Comparison of ENCODE assay signal across 16 cellular contexts in the genomic region with DNA sequence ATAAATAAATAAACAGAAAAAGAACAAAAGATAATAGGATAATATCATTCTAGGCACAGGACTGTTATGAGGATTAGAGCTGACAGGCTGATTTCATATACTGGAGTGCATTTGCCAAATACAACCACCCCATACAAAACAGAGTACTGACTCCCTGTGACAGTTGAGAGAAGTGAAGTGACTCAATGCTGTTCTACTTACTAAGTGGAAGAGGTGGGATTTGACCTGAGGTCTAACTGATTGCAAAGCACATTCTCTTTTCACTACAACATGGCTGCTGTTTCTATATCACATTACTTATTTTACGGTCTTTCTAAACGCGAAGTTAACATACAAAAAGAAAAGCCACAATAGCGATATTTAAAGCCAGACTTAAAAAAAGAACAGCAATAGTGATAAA. TPM values are rescaled to one million over a fixed set of nuclear protein-coding genes. Genes with fewer than 3 reads are reported as not detected.
DNase-seq lines count a peak whose midpoint lies in the region; ATAC-seq, FAIRE-seq and TF ChIP-seq lines count a peak whose summit lies in the region.
"Had no signal": no experiment of that assay in that cellular context is flagged by ENCODE, and none has a peak within 500 bp of the region (broad histone marks: within the 10 kb centered on the region; RNA-seq: fewer than 3 reads in every experiment).

No MANE protein-coding gene starts in this region.

- H3K9ac ChIP-seq in endodermal cell (ENCODE audit: extremely low read depth, low read length, poor library complexity, severe bottlenecking) = no peak overlapping the region
- H3K9ac ChIP-seq: BLaER1 had no signal

- DNase-seq in HFFc6 = no peak
- DNase-seq in RWPE2 (ENCODE audit: low spot score) = no peak
- no peak for DNase-seq in endodermal cell
- DNase-seq in C1 segment of cervical spinal cord (lab: John Stamatoyannopoulos, UW) = no peak
- DNase-seq in upper lobe of right lung = no peak
- DNase-seq in middle frontal gyrus (ENCODE audit: extremely low spot score, low spot score) = no peak
- DNase-seq: DMS153, EL, MG63, NCI-H1930, NCI-H510A, SIG-M5 had no signal

- WGBS in endodermal cell (ENCODE audit: insufficient coverage in 1 of 2, insufficient read length in 1 of 2), 2 experiments = 95 to 100% methylated on average over 2 to 4 of the region's 4 CpGs

- H3K4me3 ChIP-seq in RWPE2 (ENCODE audit: severe bottlenecking) (no peak overlapping the region), endodermal cell (ENCODE audit: low read length) (no peak overlapping the region), upper lobe of right lung (no peak overlapping the region)
- H3K4me3 ChIP-seq: BLaER1, HAP-1, MG63 had no signal

- H3K4me1 Mint-ChIP-seq in HFFc6 (ENCODE audit: low read depth) = peaks cover 23% of the 10 kb centered on the region
- peaks cover 7% of the 10 kb centered on the region for H3K4me1 Mint-ChIP-seq in endodermal cell

- intact Hi-C loops in upper lobe of right lung (cut with DNase I) = no loop called here

- H3K9me3 Mint-ChIP-seq in HFFc6 (no peaks in the 10 kb centered on the region), endodermal cell (no peaks in the 10 kb centered on the region)

- H3K36me3 ChIP-seq in RWPE2 (ENCODE audit: low read depth) = peaks cover 97% of the 10 kb centered on the region
- peaks cover 77% of the 10 kb centered on the region for H3K36me3 ChIP-seq in endodermal cell (ENCODE audit: control insufficient read depth, insufficient read depth, low read length)
- peaks cover 79% of the 10 kb centered on the region for H3K36me3 ChIP-seq in upper lobe of right lung

- H3K27me3 Mint-ChIP-seq in HFFc6 (ENCODE audit: insufficient read depth) (peaks cover 3% of the 10 kb centered on the region), endodermal cell (ENCODE audit: insufficient read depth) (no peaks in the 10 kb centered on the region)

- TF ChIP-seq CTCF in HFFc6 (IDR thresholded peaks at IDR 0.05) (no peak), RWPE2 (IDR thresholded peaks at IDR 0.05; ENCODE audit: poor library complexity, severe bottlenecking) (no peak), endodermal cell (conservative IDR thresholded peaks at IDR 0.05) (no peak), upper lobe of right lung (IDR thresholded peaks at IDR 0.05) (no peak)

- H3K27me3 ChIP-seq in RWPE2 (ENCODE audit: insufficient read depth, poor library complexity, severe bottlenecking) (no peaks in the 10 kb centered on the region), endodermal cell (ENCODE audit: control insufficient read depth, insufficient read depth, low read length, poor library complexity, severe bottlenecking) (no peaks in the 10 kb centered on the region), upper lobe of right lung (no peaks in the 10 kb centered on the region)
- H3K27me3 ChIP-seq: BLaER1, MG63 had no signal

- FAIRE-seq in G401.6 (lab: Jason Lieb, UNC) = peak; percentile 19
- FAIRE-seq: RCC 7860 had no signal

- H3K27ac ChIP-seq in RWPE2 (ENCODE audit: poor library complexity, severe bottlenecking) = no peak overlapping the region
- H3K27ac ChIP-seq in endodermal cell (ENCODE audit: low read depth, low read length) = no peak overlapping the region
- H3K27ac ChIP-seq in upper lobe of right lung = no peak overlapping the region
- H3K27ac ChIP-seq: BLaER1 had no signal

- H3K27ac Mint-ChIP-seq in HFFc6 = peak overlapping the region; percentile 36; the same call in 1 of the 2 replicates
- peak overlapping the region; percentile 11 for H3K27ac Mint-ChIP-seq in endodermal cell

- H3K36me3 Mint-ChIP-seq in HFFc6 (ENCODE audit: low read depth) (peaks cover 68% of the 10 kb centered on the region), endodermal cell (ENCODE audit: low read depth) (peaks cover 48% of the 10 kb centered on the region)

- no peaks in the 10 kb centered on the region for H3K9me3 ChIP-seq in RWPE2 (ENCODE audit: severe bottlenecking)
- no peaks in the 10 kb centered on the region for H3K9me3 ChIP-seq in endodermal cell (ENCODE audit: control insufficient read depth, low read length)
- no peaks in the 10 kb centered on the region for H3K9me3 ChIP-seq in upper lobe of right lung
- H3K9me3 ChIP-seq: BLaER1, HAP-1, MG63 had no signal

- H3K4me1 ChIP-seq in RWPE2 (ENCODE audit: insufficient read depth, poor library complexity, severe bottlenecking) (no peaks in the 10 kb centered on the region), endodermal cell (ENCODE audit: control insufficient read depth, insufficient read depth, low read length) (no peaks in the 10 kb centered on the region), upper lobe of right lung (no peaks in the 10 kb centered on the region)
- H3K4me1 ChIP-seq: BLaER1 had no signal

- H3K4me3 Mint-ChIP-seq in HFFc6 = no peak overlapping the region
- H3K4me3 Mint-ChIP-seq in endodermal cell = no peak overlapping the region

- peak; percentile 32; the same call in 2 of the 3 replicates for ATAC-seq in RWPE2 (ENCODE audit: low read depth)
- no peak for ATAC-seq in upper lobe of right lung

RNA-seq across cellular contexts. Expression of a gene that starts 51.4 kb away (rescaled TPM):
- total RNA-seq in HFFc6 (2021; fragmentation: NEBNext Ultra II Directional; extraction: Animal tissue kit (Norgen Biotek cat#: 25700)) = 1,000 to 10,000 TPM; 1,442 to 1,960 (median 1,623) TPM
- total RNA-seq in endodermal cell = 100 to 1,000 TPM; 239 to 285 TPM
- polyA plus RNA-seq in endodermal cell (2013, experiment 1 of 2) = 324 TPM
- polyA plus RNA-seq in endodermal cell (2013, experiment 2 of 2) = 351 TPM
- 517 TPM for total RNA-seq in upper lobe of right lung
